In the genomic region with DNA sequence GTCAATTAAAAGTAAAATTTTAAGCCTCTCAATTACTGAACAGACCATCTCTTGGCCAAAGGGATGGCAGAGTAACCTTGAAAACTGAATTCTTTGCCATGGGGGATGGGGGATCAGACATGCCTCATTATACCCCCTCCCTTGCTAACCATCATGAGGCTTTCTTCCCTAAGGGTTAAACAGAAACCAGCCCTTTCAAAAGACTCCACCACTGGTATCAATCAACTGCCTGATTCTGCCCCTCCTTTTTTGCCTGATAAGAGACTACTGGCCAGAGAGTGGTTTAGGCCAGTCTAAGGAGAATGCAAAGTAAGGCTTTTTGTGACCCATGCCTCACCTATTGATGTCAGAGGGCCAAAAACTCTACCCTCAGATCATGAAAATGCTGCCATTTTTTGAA, we compare ENCODE assay signal across 35 cellular contexts.
"Had no signal": no experiment of that assay in that cellular context is flagged by ENCODE, and none has a peak within 500 bp of the region (broad histone marks: within the 10 kb centered on the region; RNA-seq: fewer than 3 reads in every experiment).

No MANE protein-coding gene starts in this region.

- H3K4me3 ChIP-seq: adrenal gland, body of pancreas, breast epithelium had no signal

- H3K9me3 Mint-ChIP-seq: activated CD8-positive, alpha-beta T cell treated with anti-CD3 and anti-CD28 coated beads for 36 hours; activated T-helper 17 cell treated with anti-CD3 and anti-CD28 coated beads, Interleukin-2, amount 50 U/mL, for 72 hours had no signal

- H3K4me3 Mint-ChIP-seq: activated B cell treated with CpG ODN at 0.5 μM for 24 hours; activated CD4-positive, alpha-beta memory T cell treated with anti-CD3 and anti-CD28 coated beads for 36 hours; activated CD4-positive, alpha-beta T cell treated with anti-CD3 and anti-CD28 coated beads, Interleukin-2, amount 10 ng/mL, durations not matched to agents 24 days and 14 days; activated CD8-positive, alpha-beta T cell treated with anti-CD3 and anti-CD28 coated beads for 36 hours; activated naive CD4-positive, alpha-beta T cell treated with anti-CD3 and anti-CD28 coated beads for 36 hours; activated naive CD8-positive, alpha-beta T cell treated with anti-CD3 and anti-CD28 coated beads for 36 hours; activated T-cell treated with anti-CD3 and anti-CD28 coated beads, Interleukin-2, amount 50 U/mL, for 4 hours; activated T-cell treated with anti-CD3 and anti-CD28 coated beads, Interleukin-2, amount 50 U/mL, for 72 hours; activated T-helper 1 cell treated with anti-CD3 and anti-CD28 coated beads, Interleukin-12 subunit alpha, Interleukin-12 subunit beta, Interleukin-2, Interleukin-4 antibody, amounts not matched to agents 30 ng/mL and 10 ng/mL and 1 ng/mL, durations not matched to agents 14 hours and 24 hours and 36 hours; activated T-helper 17 cell treated with anti-CD3 and anti-CD28 coated beads, Interleukin-2, amount 50 U/mL, for 72 hours; T-helper 1 cell treated with Interleukin-12 subunit alpha and Interleukin-12 subunit beta and Interleukin-4 antibody, amounts not matched to agents 30 μg/mL and 1 μg/mL, for 36 hours; T-helper 2 cell treated with Interferon-gamma antibody and Interleukin-4, amounts not matched to agents 5 μg/mL and 100 μg/mL, for 36 hours had no signal

- DNase-seq: activated B cell treated with CpG ODN at 0.5 μM for 24 hours; activated CD4-positive, alpha-beta memory T cell treated with anti-CD3 and anti-CD28 coated beads for 36 hours; activated CD4-positive, alpha-beta T cell treated with anti-CD3 and anti-CD28 coated beads for 4 hours; activated CD4-positive, alpha-beta T cell treated with anti-CD3 and anti-CD28 coated beads, Interleukin-2, amount 10 ng/mL, durations not matched to agents 24 days and 14 days; activated CD4-positive, alpha-beta T cell treated with anti-CD3 and anti-CD28 coated beads, Interleukin-2, amount 50 U/mL, for 1 hour; activated CD4-positive, alpha-beta T cell treated with anti-CD3 and anti-CD28 coated beads, Interleukin-2, amount 50 U/mL, for 4 hours; activated CD4-positive, CD25-positive, alpha-beta regulatory T cell treated with anti-CD3 and anti-CD28 coated beads, Interleukin-2, amount 50 U/mL, for 72 hours; activated CD8-positive, alpha-beta memory T cell treated with anti-CD3 and anti-CD28 coated beads, Interleukin-2, amount 50 U/mL, for 4 hours; activated CD8-positive, alpha-beta T cell treated with anti-CD3 and anti-CD28 coated beads for 36 hours; activated effector memory CD4-positive, alpha-beta T cell treated with anti-CD3 and anti-CD28 coated beads, Interleukin-2, amount 50 U/mL, for 16 hours; activated gamma-delta T cell treated with Interleukin-2 at 50 U/mL for 16 hours; activated naive CD4-positive, alpha-beta T cell; activated naive CD4-positive, alpha-beta T cell treated with anti-CD3 and anti-CD28 coated beads for 36 hours; activated naive CD4-positive, alpha-beta T cell treated with anti-CD3 and anti-CD28 coated beads, Interleukin-2, amount 50 U/mL, for 16 hours; activated naive CD8-positive, alpha-beta T cell treated with anti-CD3 and anti-CD28 coated beads for 36 hours; activated T-cell treated with anti-CD3 and anti-CD28 coated beads for 4 hours; activated T-cell treated with anti-CD3 and anti-CD28 coated beads, Interleukin-2, amount 50 U/mL, for 1 hour; activated T-cell treated with anti-CD3 and anti-CD28 coated beads, Interleukin-2, amount 50 U/mL, for 4 hours; activated T-cell treated with anti-CD3 and anti-CD28 coated beads, Interleukin-2, amount 50 U/mL, for 72 hours; adrenal gland; amniotic stem cell; aorta; body of pancreas; brain microvascular endothelial cell; central memory CD4-positive, alpha-beta T cell; T-helper 1 cell; T-helper 2 cell; T-helper 9 cell had no signal

- H3K36me3 ChIP-seq: adrenal gland, brain microvascular endothelial cell, breast epithelium had no signal

- H3K4me1 Mint-ChIP-seq: activated B cell treated with CpG ODN at 0.5 μM for 24 hours; activated CD4-positive, alpha-beta T cell treated with anti-CD3 and anti-CD28 coated beads, Interleukin-2, amount 10 ng/mL, durations not matched to agents 24 days and 14 days; activated naive CD8-positive, alpha-beta T cell treated with anti-CD3 and anti-CD28 coated beads for 36 hours; activated T-helper 17 cell treated with anti-CD3 and anti-CD28 coated beads, Interleukin-2, amount 50 U/mL, for 72 hours had no signal

- H3K4me1 ChIP-seq: adrenal gland, body of pancreas, breast epithelium had no signal

- H3K27ac ChIP-seq: adrenal gland, body of pancreas, brain microvascular endothelial cell, breast epithelium, VCaP had no signal

- H3K27me3 ChIP-seq: adrenal gland, body of pancreas, brain microvascular endothelial cell, breast epithelium had no signal

- H3K27me3 Mint-ChIP-seq: activated B cell treated with CpG ODN at 0.5 μM for 24 hours; activated CD4-positive, alpha-beta memory T cell treated with anti-CD3 and anti-CD28 coated beads for 36 hours; activated CD4-positive, alpha-beta T cell treated with anti-CD3 and anti-CD28 coated beads, Interleukin-2, amount 10 ng/mL, durations not matched to agents 24 days and 14 days; activated CD8-positive, alpha-beta T cell treated with anti-CD3 and anti-CD28 coated beads for 36 hours; activated naive CD8-positive, alpha-beta T cell treated with anti-CD3 and anti-CD28 coated beads for 36 hours; activated T-helper 17 cell treated with anti-CD3 and anti-CD28 coated beads, Interleukin-2, amount 50 U/mL, for 72 hours had no signal

- H3K36me3 Mint-ChIP-seq: activated CD4-positive, alpha-beta memory T cell treated with anti-CD3 and anti-CD28 coated beads for 36 hours; activated naive CD8-positive, alpha-beta T cell treated with anti-CD3 and anti-CD28 coated beads for 36 hours had no signal

- H3K27ac Mint-ChIP-seq: activated B cell treated with CpG ODN at 0.5 μM for 24 hours; activated CD4-positive, alpha-beta memory T cell treated with anti-CD3 and anti-CD28 coated beads for 36 hours; activated CD4-positive, alpha-beta T cell treated with anti-CD3 and anti-CD28 coated beads, Interleukin-2, amount 10 ng/mL, durations not matched to agents 24 days and 14 days; activated CD8-positive, alpha-beta T cell treated with anti-CD3 and anti-CD28 coated beads for 36 hours; activated naive CD4-positive, alpha-beta T cell treated with anti-CD3 and anti-CD28 coated beads for 36 hours; activated naive CD4-positive, alpha-beta T cell treated with anti-CD3 and anti-CD28 coated beads, Interleukin-2, amount 50 U/mL, for 72 hours; activated naive CD8-positive, alpha-beta T cell treated with anti-CD3 and anti-CD28 coated beads for 36 hours; activated T-cell treated with anti-CD3 and anti-CD28 coated beads, Interleukin-2, amount 50 U/mL, for 72 hours; activated T-helper 1 cell treated with anti-CD3 and anti-CD28 coated beads, Interleukin-12 subunit alpha, Interleukin-12 subunit beta, Interleukin-2, Interleukin-4 antibody, amounts not matched to agents 30 ng/mL and 10 ng/mL and 1 ng/mL, durations not matched to agents 14 hours and 24 hours and 36 hours; activated T-helper 17 cell treated with anti-CD3 and anti-CD28 coated beads, Interleukin-2, amount 50 U/mL, for 72 hours; T-helper 1 cell treated with Interleukin-12 subunit alpha and Interleukin-12 subunit beta and Interleukin-4 antibody, amounts not matched to agents 30 μg/mL and 1 μg/mL, for 36 hours; T-helper 2 cell treated with Interferon-gamma antibody and Interleukin-4, amounts not matched to agents 5 μg/mL and 100 μg/mL, for 36 hours had no signal
